ENCODE assay signal across 8 cellular contexts in the genomic region with DNA sequence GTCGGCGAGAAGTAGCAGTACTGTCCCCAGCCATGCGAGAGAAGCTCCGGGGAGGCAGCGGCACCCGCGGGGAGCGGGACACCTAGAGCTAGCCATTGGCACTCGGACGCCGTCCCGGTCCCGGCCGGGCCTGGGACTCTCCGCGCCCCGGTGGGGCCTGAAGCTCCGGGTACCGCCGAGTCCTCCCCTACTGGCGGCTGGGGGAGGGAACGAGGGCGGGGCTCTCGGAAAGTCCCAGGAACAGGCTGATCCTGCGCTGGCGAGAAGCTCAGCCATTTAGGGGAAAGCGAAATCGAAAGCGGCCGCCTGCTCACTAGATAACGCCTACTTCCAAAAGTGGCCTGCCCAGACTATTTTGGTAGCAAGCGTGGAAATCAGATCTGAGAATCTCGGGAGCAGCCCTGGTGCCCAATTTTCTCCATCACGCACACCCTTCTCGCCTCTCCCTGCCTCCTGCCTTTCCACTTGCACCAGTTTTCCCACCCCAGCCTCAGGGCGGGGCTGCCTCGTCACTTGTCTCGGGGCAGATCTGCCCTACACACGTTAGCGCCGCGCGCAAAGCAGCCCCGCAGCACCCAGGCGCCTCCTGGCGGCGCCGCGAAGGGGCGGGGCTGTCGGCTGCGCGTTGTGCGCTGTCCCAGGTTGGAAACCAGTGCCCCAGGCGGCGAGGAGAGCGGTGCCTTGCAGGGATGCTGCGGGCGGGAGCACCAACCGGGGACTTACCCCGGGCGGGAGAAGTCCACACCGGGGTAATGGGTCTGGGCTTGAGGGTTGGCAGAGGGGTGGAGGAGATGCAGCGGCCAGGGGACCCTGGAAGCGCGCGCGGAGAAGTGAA. TPM values are rescaled to one million over a fixed set of nuclear protein-coding genes. Genes with fewer than 3 reads are reported as not detected.
A peak's percentile ranks its signal among the peaks of the same experiment; 100 is the strongest.
DNase-seq lines count a peak whose midpoint lies in the region; ATAC-seq and TF ChIP-seq lines count a peak whose summit lies in the region.

TSS of gene PSMB9 (plus strand) at position 652 of the 835 bp plus-strand sequence. CDS start at position 690, 38 bp downstream.
TSS of gene TAP1 (minus strand) at position 164 of the 835 bp plus-strand sequence. CDS start at position 96, 68 bp downstream.

- peak; percentile 20 for DNase-seq in NCI-H1092 (lab: John Stamatoyannopoulos, UW)
- peak; percentile 92 to 96 (median 94) for DNase-seq in T-helper 1 cell
- peak; percentile 92 to 98 (median 95) for DNase-seq in adrenal gland
- peak; percentile 96 to 97 (median 97) for DNase-seq in heart left ventricle
- peak; percentile 98 for DNase-seq in posterior vena cava (ENCODE audit: low spot score)
- DNase-seq in upper lobe of left lung, result peak; percentile 98 to 99

- intact Hi-C loops in adrenal gland (cut with DNase I) (no loop called here), heart left ventricle (cut with DNase I) (loop anchor here in 7 of 10 donors (1.0 to 2.0 kb wide), 4 partner anchors 8 to 15 kb away; partner anchors contain the start of genes TAP2 (in 7 of the 7) and PSMB8 (in 3 of the 7)), posterior vena cava (cut with DNase I) (no loop called here)

- H3K4me1 ChIP-seq in adrenal gland (replicated peaks in 1 of 2) (peaks cover 14 to 23% of the 10 kb centered on the region in 2 donors), heart left ventricle (peaks cover 0 to 77% (median 24%) of the 10 kb centered on the region in 12 donors), upper lobe of left lung (peaks cover 25 to 54% (median 42%) of the 10 kb centered on the region in 4 donors)

- H3K27ac ChIP-seq in adrenal gland (peak within 1 kb of the TSS; percentile 91 to 98 (median 96)), heart left ventricle (peak within 1 kb of the TSS; percentile 90 to 100 (median 99)), upper lobe of left lung (peak within 1 kb of the TSS; percentile 98)

- 0 to 1% (median 0%) methylated on average over 26 to 68 of the region's 68 CpGs for WGBS in adrenal gland, 4 donors
- WGBS in heart left ventricle, 4 donors, result 0 to 2% (median 0%) methylated on average over 33 to 68 of the region's 68 CpGs
- 0 to 1% methylated on average over 21 to 25 of the region's 68 CpGs for WGBS in upper lobe of left lung, 2 donors

- peak; percentile 80 to 84 for TF ChIP-seq POLR2A in adrenal gland (IDR thresholded peaks at IDR 0.05)
- peak; percentile 63 to 93 for TF ChIP-seq POLR2A in heart left ventricle (IDR thresholded peaks at IDR 0.05)
- TF ChIP-seq POLR2A in upper lobe of left lung (IDR thresholded peaks at IDR 0.05), result peak; percentile 95 to 99 (median 96)

- peak; percentile 76 for TF ChIP-seq CTCF in GM12873 (IDR thresholded peaks at IDR 0.05; ENCODE audit: insufficient read depth, low read depth, low read length, missing control alignments)
- peak; percentile 50 to 88 (median 78) for TF ChIP-seq CTCF in adrenal gland (IDR thresholded peaks at IDR 0.05)
- peak; percentile 59 to 92 (median 86) for TF ChIP-seq CTCF in heart left ventricle (IDR thresholded peaks at IDR 0.05)
- peak; percentile 48 to 99 (median 91) for TF ChIP-seq CTCF in upper lobe of left lung (IDR thresholded peaks at IDR 0.05)

- H3K27me3 ChIP-seq in adrenal gland (no peaks in the 10 kb centered on the region), heart left ventricle (no peaks in the 10 kb centered on the region), upper lobe of left lung (no peaks in the 10 kb centered on the region)

- TF ChIP-seq EP300 in upper lobe of left lung (IDR thresholded peaks at IDR 0.05), result peak in 3 of 4 donors; percentile 63 to 91 (median 85)

- H3K36me3 ChIP-seq in adrenal gland (replicated peaks in 1 of 2) (peaks cover 0 to 41% of the 10 kb centered on the region in 2 donors), heart left ventricle (peaks cover 0 to 65% (median 47%) of the 10 kb centered on the region in 9 donors), upper lobe of left lung (peaks cover 12 to 59% (median 28%) of the 10 kb centered on the region in 4 donors)

- H3K4me3 ChIP-seq in adrenal gland, result peak within 1 kb of the TSS; percentile 69 to 92 (median 76)
- H3K4me3 ChIP-seq in heart left ventricle, result peak within 1 kb of the TSS; percentile 69 to 99 (median 90)
- H3K4me3 ChIP-seq in upper lobe of left lung, result peak within 1 kb of the TSS; percentile 62 to 90 (median 74)

- ATAC-seq in HG02610 (IDR thresholded peaks at IDR 0.05; ENCODE audit: unreplicated experiment) (peak; percentile 79), heart left ventricle (peak; percentile 95 to 96 (median 96)), upper lobe of left lung (ENCODE audit: low FRiP score in 2 of 2) (peak; percentile 98)

- H3K9me3 ChIP-seq in adrenal gland (replicated peaks in 1 of 3) (no peaks in the 10 kb centered on the region), heart left ventricle (no peaks in the 10 kb centered on the region), upper lobe of left lung (no peaks in the 10 kb centered on the region)

RNA-seq across cellular contexts. Expression of gene PSMB9, which starts in this region (rescaled TPM):
- 10 to 100 TPM; 16.1 to 69.8 (median 42.3) TPM for total RNA-seq in adrenal gland
- polyA plus RNA-seq in adrenal gland, result 10 to 100 TPM; 13.8 to 52.9 (median 33.5) TPM
- 100 to 1,000 TPM in 1 of 9 donors, 10 to 100 TPM in 7, 1 to 10 TPM in 1; 8.9 to 182 (median 14.6) TPM for total RNA-seq in heart left ventricle
- polyA plus RNA-seq in heart left ventricle, result 10 to 100 TPM; 15.7 to 23.3 TPM
- total RNA-seq in posterior vena cava, result 10 to 100 TPM; 23.9 to 25.6 TPM
- 10 to 100 TPM; 34.4 to 85.9 (median 45.5) TPM for total RNA-seq in upper lobe of left lung

RNA-seq across cellular contexts. Expression of gene TAP1, which starts in this region (rescaled TPM):
- 10 to 100 TPM; 38.7 to 76.9 (median 54.3) TPM for total RNA-seq in adrenal gland
- polyA plus RNA-seq in adrenal gland, result 10 to 100 TPM; 24.9 to 77.9 (median 52.2) TPM
- total RNA-seq in heart left ventricle, result 100 to 1,000 TPM in 1 of 9 donors, 10 to 100 TPM in 8; 15.1 to 207 (median 20.3) TPM
- polyA plus RNA-seq in heart left ventricle, result 10 to 100 TPM; 21.6 to 44.5 TPM
- total RNA-seq in posterior vena cava, result 10 to 100 TPM; 30.2 to 47.3 TPM
- total RNA-seq in upper lobe of left lung, result 10 to 100 TPM; 56.9 to 87.0 (median 69.8) TPM

Comparison
In these comparisons a context has a peak if more than half of its experiments do, and no peak if none do; other contexts are left out.
1. Peak in every context shown above with its lines: DNase-seq, ATAC-seq, H3K4me3 ChIP-seq and H3K27ac ChIP-seq.
2. DNase-seq: peak in every context shown above with its lines; median percentile 98 in upper lobe of left lung; 98 in posterior vena cava; 97 in heart left ventricle; 95 in adrenal gland; 94 in T-helper 1 cell; 20 in NCI-H1092.
3. intact Hi-C loops: an anchor here in heart left ventricle (1.0 to 2.0 kb wide); none called in adrenal gland and posterior vena cava.